Comparison of ENCODE assay signal across 9 cellular contexts in genomic region chr5:174045470-174046025, GRCh38. TPM values are rescaled to one million over a fixed set of nuclear protein-coding genes. Genes with fewer than 3 reads are reported as not detected.
DNase-seq lines count a peak whose midpoint lies in the region; ATAC-seq and TF ChIP-seq lines count a peak whose summit lies in the region.
"Had no signal": no experiment of that assay in that cellular context is flagged by ENCODE, and none has a peak within 500 bp of the region (broad histone marks: within the 10 kb centered on the region; RNA-seq: fewer than 3 reads in every experiment).

TSS of gene NSG2 (plus strand) at chr5:174045706. CDS start at chr5:174046756, 1,050 bp downstream.

- H3K27me3 Mint-ChIP-seq in activated CD4-positive, alpha-beta memory T cell treated with anti-CD3 and anti-CD28 coated beads for 36 hours, result peaks cover 21% of the 10 kb centered on the region

- no peaks in the 10 kb centered on the region for H3K9me3 Mint-ChIP-seq in activated CD4-positive, alpha-beta memory T cell treated with anti-CD3 and anti-CD28 coated beads for 36 hours
- H3K9me3 Mint-ChIP-seq: T-helper 1 cell treated with Interleukin-12 subunit alpha and Interleukin-12 subunit beta and Interleukin-4 antibody, amounts not matched to agents 30 μg/mL and 1 μg/mL, for 36 hours had no signal

- TF ChIP-seq CTCF in foreskin fibroblast (IDR thresholded peaks at IDR 0.05; ENCODE audit: low read depth, low read length), result peak; percentile 75

- H3K4me1 Mint-ChIP-seq in activated CD4-positive, alpha-beta memory T cell treated with anti-CD3 and anti-CD28 coated beads for 36 hours (ENCODE audit: low read depth), result no peaks in the 10 kb centered on the region

- CTCF ChIA-PET in activated CD4-positive, alpha-beta memory T cell treated with anti-CD3 and anti-CD28 coated beads for 36 hours (lab: Charles Lee), result interaction anchor here (1.5 kb wide), 1 partner anchor 266 kb away, joined by 8 read pairs; no protein-coding TSS in a partner anchor

- intact Hi-C loops in activated CD4-positive, alpha-beta memory T cell treated with anti-CD3 and anti-CD28 coated beads for 36 hours (cut with micrococcal nuclease), result no loop called here

- no peaks in the 10 kb centered on the region for H3K36me3 Mint-ChIP-seq in activated CD4-positive, alpha-beta memory T cell treated with anti-CD3 and anti-CD28 coated beads for 36 hours

- H3K4me3 ChIP-seq in foreskin fibroblast (ENCODE audit: low read depth in 1 of 2, low read length in 2 of 2), result no peak within 1 kb of the TSS

- ATAC-seq in GM19324 (IDR thresholded peaks at IDR 0.05; ENCODE audit: low FRiP score, unreplicated experiment) (peak; percentile 68), HG03342 (IDR thresholded peaks at IDR 0.05; ENCODE audit: unreplicated experiment) (peak; percentile 96)

- no peak within 1 kb of the TSS for H3K27ac Mint-ChIP-seq in activated CD4-positive, alpha-beta memory T cell treated with anti-CD3 and anti-CD28 coated beads for 36 hours
- H3K27ac Mint-ChIP-seq: T-helper 1 cell treated with Interleukin-12 subunit alpha and Interleukin-12 subunit beta and Interleukin-4 antibody, amounts not matched to agents 30 μg/mL and 1 μg/mL, for 36 hours had no signal

- POLR2A ChIA-PET in activated CD4-positive, alpha-beta memory T cell treated with anti-CD3 and anti-CD28 coated beads for 36 hours (lab: Charles Lee), result no interaction called here

- DNase-seq in COLO829 (ENCODE audit: low spot score) (peak; percentile 67), NCI-H226 (peak; percentile 69), foreskin fibroblast (peak; percentile 30 to 56), occipital lobe (lab: John Stamatoyannopoulos, UW) (peak; percentile 87)
- peak; percentile 59 for DNase-seq in activated CD4-positive, alpha-beta memory T cell treated with anti-CD3 and anti-CD28 coated beads for 36 hours
- DNase-seq in activated effector memory CD4-positive, alpha-beta T cell treated with anti-CD3 and anti-CD28 coated beads, Interleukin-2, amount 50 U/mL, for 16 hours, result no peak

- no peak within 1 kb of the TSS for H3K4me3 Mint-ChIP-seq in activated CD4-positive, alpha-beta memory T cell treated with anti-CD3 and anti-CD28 coated beads for 36 hours
- H3K4me3 Mint-ChIP-seq: T-helper 1 cell treated with Interleukin-12 subunit alpha and Interleukin-12 subunit beta and Interleukin-4 antibody, amounts not matched to agents 30 μg/mL and 1 μg/mL, for 36 hours had no signal

RNA-seq across cellular contexts. Expression of gene NSG2, which starts in this region (rescaled TPM):
- total RNA-seq in activated CD4-positive, alpha-beta memory T cell treated with anti-CD3 and anti-CD28 coated beads for 36 hours, result not detected
- total RNA-seq in occipital lobe, result 565 TPM

Comparison
In these comparisons a context has a peak if more than half of its experiments do, and no peak if none do; other contexts are left out.
1. RNA of gene NSG2 (total RNA-seq): 565 TPM in occipital lobe (single experiment); not detected in activated CD4-positive, alpha-beta memory T cell treated with anti-CD3 and anti-CD28 coated beads for 36 hours; every median in the first group is over 100 times any median in the second.
2. Peak in DNase-seq in activated CD4-positive, alpha-beta memory T cell treated with anti-CD3 and anti-CD28 coated beads for 36 hours; RNA of the gene not detected or under 1 TPM.